Comparison of ENCODE assay signal across 20 cellular contexts in the genomic region with DNA sequence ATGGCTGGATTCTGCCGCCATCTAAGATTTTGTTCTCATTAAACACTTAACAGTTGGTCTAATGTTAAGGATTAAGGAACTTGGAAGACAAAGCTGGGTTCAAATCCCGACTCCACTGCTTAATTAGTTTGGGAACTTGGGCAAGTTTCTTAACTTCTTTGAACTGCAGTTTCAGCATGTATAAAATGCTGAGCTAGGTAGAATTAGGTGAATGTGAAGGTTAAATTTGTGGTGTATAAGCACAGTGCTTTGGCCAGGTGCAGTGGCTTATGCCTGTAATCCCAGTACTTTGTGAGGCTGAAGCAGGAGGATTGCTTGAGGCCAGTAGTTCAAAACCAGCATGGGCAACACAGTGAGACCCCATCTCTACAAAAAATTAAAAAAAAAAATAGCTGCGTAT.
DNase-seq lines count a peak whose midpoint lies in the region; ATAC-seq, FAIRE-seq and TF ChIP-seq lines count a peak whose summit lies in the region.
"Had no signal": no experiment of that assay in that cellular context is flagged by ENCODE, and none has a peak within 500 bp of the region (broad histone marks: within the 10 kb centered on the region; RNA-seq: fewer than 3 reads in every experiment).

No MANE protein-coding gene starts in this region.

- H3K9me3 ChIP-seq in A549 (no peaks in the 10 kb centered on the region), IMR-90 (ENCODE audit: control insufficient read depth, insufficient read depth, low read length) (no peaks in the 10 kb centered on the region), K562 (replicated peaks; ENCODE audit: control insufficient read depth, insufficient read depth, low read depth, low read length) (no peaks in the 10 kb centered on the region), gastrocnemius medialis (no peaks in the 10 kb centered on the region)
- H3K9me3 ChIP-seq: BE2C had no signal

- no peak for TF ChIP-seq POLR2A in A549 (IDR thresholded peaks at IDR 0.05; ENCODE audit: low read length)
- TF ChIP-seq POLR2A in IMR-90 (IDR thresholded peaks at IDR 0.05; ENCODE audit: low read depth, low read length) = no peak
- TF ChIP-seq POLR2A in K562 (conservative IDR thresholded peaks at IDR 0.05) = no peak
- TF ChIP-seq POLR2A in gastrocnemius medialis (IDR thresholded peaks at IDR 0.05) = no peak

- dilution Hi-C loops in IMR-90 (cut with HindIII; ENCODE audit: low sequenced_read_pairs, unreplicated experiment) = no loop called here

- H3K14ac ChIP-seq in IMR-90 (replicated peaks; ENCODE audit: low read depth, low read length) = no peak overlapping the region

- H3K27ac ChIP-seq in A549 (no peak overlapping the region), IMR-90 (ENCODE audit: insufficient read depth, low read length) (no peak overlapping the region), K562 (ENCODE audit: extremely low read depth, low read depth, low read length) (no peak overlapping the region), gastrocnemius medialis (peak overlapping the region; percentile 77 to 93 (median 85))
- H3K27ac ChIP-seq: C4-2B had no signal

- no peak overlapping the region for H3K23ac ChIP-seq in IMR-90 (ENCODE audit: low read depth, low read length)

- H2BK5ac ChIP-seq in IMR-90 (ENCODE audit: low read depth, low read length, poor library complexity, severe bottlenecking) = no peak overlapping the region

- TF ChIP-seq CTCF in A549 (IDR thresholded peaks at IDR 0.05) = no peak
- no peak for TF ChIP-seq CTCF in IMR-90 (conservative IDR thresholded peaks at IDR 0.05; ENCODE audit: low read depth, low read length)
- TF ChIP-seq CTCF in K562 (IDR thresholded peaks at IDR 0.05 in 2 of 3, conservative IDR thresholded peaks at IDR 0.05 in 1 of 3; ENCODE audit: insufficient read depth in 2 of 3, low read depth in 1 of 3, low read length in 3 of 3) = no peak
- no peak for TF ChIP-seq CTCF in gastrocnemius medialis (IDR thresholded peaks at IDR 0.05 in 4 of 5, conservative IDR thresholded peaks at IDR 0.05 in 1 of 5)
- TF ChIP-seq CTCF in GM13977 (IDR thresholded peaks at IDR 0.05; ENCODE audit: extremely low read depth, insufficient read depth, missing control alignments) = no peak

- H3K79me2 ChIP-seq in K562 (ENCODE audit: control insufficient read depth, insufficient read depth, low read length) = peaks cover 47% of the 10 kb centered on the region; the same call in 2 of the 3 replicates

- H3K18ac ChIP-seq in IMR-90 (ENCODE audit: low read depth, low read length) = no peak overlapping the region

- BruUV-seq in IMR-90 (replicated peaks; lab: Mats Ljungman, UMichigan) (no TSS peak), K562 (replicated peaks; lab: Mats Ljungman, UMichigan) (no TSS peak)

- H4K20me1 ChIP-seq in IMR-90 (ENCODE audit: insufficient read depth, low read length) (peaks cover 79% of the 10 kb centered on the region), K562 (replicated peaks; ENCODE audit: control insufficient read depth, insufficient read depth, low read length) (no peaks in the 10 kb centered on the region)

- H4K8ac ChIP-seq in IMR-90 (ENCODE audit: low read depth in 2 of 2, low read length in 2 of 2) = no peak overlapping the region

- no peak overlapping the region for H3K4ac ChIP-seq in IMR-90 (ENCODE audit: low read depth, low read length)

- H3K9me1 ChIP-seq in IMR-90 (ENCODE audit: insufficient read depth, low read length) (peaks cover 26% of the 10 kb centered on the region), K562 (ENCODE audit: control insufficient read depth, insufficient read depth, low read length) (no peaks in the 10 kb centered on the region)

- no peak for FAIRE-seq in A549 (lab: Jason Lieb, UNC)
- FAIRE-seq in K562 (lab: Jason Lieb, UNC) = no peak
- FAIRE-seq: A204.1, G401.6, GM12891, H1, HTR-8/SVneo had no signal

- H3K4me2 ChIP-seq in A549 = no peak overlapping the region
- H3K4me2 ChIP-seq in IMR-90 (ENCODE audit: low read depth, low read length) = no peak overlapping the region
- H3K4me2 ChIP-seq in K562 (ENCODE audit: insufficient read depth, low read length) = no peak overlapping the region

- H3K9ac ChIP-seq in IMR-90 (ENCODE audit: low read depth, low read length) = no peak overlapping the region
- H3K9ac ChIP-seq in K562 (ENCODE audit: insufficient read depth in 1 of 2, low read depth in 2 of 2, low read length in 2 of 2) = no peak overlapping the region

- H3K36me3 ChIP-seq in IMR-90 (ENCODE audit: control insufficient read depth, insufficient read depth, low read length) (peaks cover 1% of the 10 kb centered on the region; the same call in 1 of the 2 replicates), K562 (ENCODE audit: control insufficient read depth, insufficient read depth, low read length) (no peaks in the 10 kb centered on the region), gastrocnemius medialis (no peaks in the 10 kb centered on the region)
- H3K36me3 ChIP-seq: BE2C, HAP-1 had no signal

- no peak overlapping the region for H2AK5ac ChIP-seq in IMR-90 (ENCODE audit: low read depth, low read length)

- H2BK20ac ChIP-seq in IMR-90 (ENCODE audit: low read depth, low read length) = no peak overlapping the region

- H4K91ac ChIP-seq in IMR-90 (ENCODE audit: insufficient read depth, low read depth, low read length) = no peak overlapping the region

- TF ChIP-seq RAD21 in A549 (conservative IDR thresholded peaks at IDR 0.05 in 1 of 2, IDR thresholded peaks at IDR 0.05 in 1 of 2) (no peak), IMR-90 (IDR thresholded peaks at IDR 0.05; ENCODE audit: low read length) (no peak), K562 (CRISPR knock-in tag; conservative IDR thresholded peaks at IDR 0.05 in 1 of 2, IDR thresholded peaks at IDR 0.05 in 1 of 2) (no peak)

- H3K27me3 ChIP-seq in IMR-90 (ENCODE audit: control insufficient read depth, insufficient read depth, low read length) (no peaks in the 10 kb centered on the region), K562 (ENCODE audit: control insufficient read depth in 2 of 2, insufficient read depth in 2 of 2, low read length in 2 of 2) (no peaks in the 10 kb centered on the region), gastrocnemius medialis (no peaks in the 10 kb centered on the region)
- H3K27me3 ChIP-seq: BE2C had no signal

- no peak overlapping the region for H4K5ac ChIP-seq in IMR-90 (ENCODE audit: low read depth, low read length)

- H3K4me1 ChIP-seq in A549 (peaks cover 57% of the 10 kb centered on the region), IMR-90 (ENCODE audit: control insufficient read depth, insufficient read depth, low read length) (peaks cover 16% of the 10 kb centered on the region), K562 (replicated peaks in 1 of 2; ENCODE audit: control insufficient read depth in 2 of 2, insufficient read depth in 2 of 2, low read length in 2 of 2) (peaks cover 22 to 54% of the 10 kb centered on the region in 2 experiments), gastrocnemius medialis (peaks cover 67 to 84% of the 10 kb centered on the region in 2 donors)

- DNase-seq in A549 (ENCODE audit: low read depth in 1 of 2, low spot score in 1 of 2) = no peak
- DNase-seq in IMR-90 = no peak
- DNase-seq in K562 (ENCODE audit: extremely low read depth in 1 of 4, low spot score in 3 of 4) = no peak
- no peak for DNase-seq in gastrocnemius medialis
- no peak for DNase-seq in NCI-H1092 (lab: John Stamatoyannopoulos, UW)
- DNase-seq in GM13977 (ENCODE audit: low spot score) = no peak
- DNase-seq: BE2C; CD4-positive, alpha-beta memory T cell; DMS153; DMS79 treated with DMSO at 0.1 percent for 48 hours; EL; HFFc6 had no signal

- WGBS in A549 (ENCODE audit: missing lambda C conversion rate) = 93% methylated on average over 3 of the region's 3 CpGs
- 80% methylated on average over 1 of the region's 3 CpGs; no CpG with 5 or more reads in 1 of the 2 experiments for WGBS in IMR-90 (ENCODE audit: extremely low coverage in 2 of 2, insufficient read length in 1 of 2), 2 experiments
- 87% methylated on average over 3 of the region's 3 CpGs for WGBS in K562 (ENCODE audit: insufficient coverage, low coverage, missing lambda C conversion rate)

- H3K4me3 ChIP-seq in A549 = no peak overlapping the region
- H3K4me3 ChIP-seq in IMR-90 (ENCODE audit: insufficient read depth, low read depth, low read length) = no peak overlapping the region
- H3K4me3 ChIP-seq in K562 = no peak overlapping the region
- no peak overlapping the region for H3K4me3 ChIP-seq in gastrocnemius medialis
- H3K4me3 ChIP-seq: HAP-1 had no signal

- in situ Hi-C loops in IMR-90 (cut with MboI; ENCODE audit: low sequenced_read_pairs) (no loop called here), K562 (cut with MboI) (no loop called here), gastrocnemius medialis (cut with MboI; ENCODE audit: low sequenced_read_pairs in 4 of 4) (no loop called here), GM13977 (cut with MboI; ENCODE audit: low pct_unique_long_range_greater_than_20kb, low sequenced_read_pairs, unreplicated experiment) (no loop called here)

- CTCF ChIA-PET in A549 (lab: Yijun Ruan, JAX) (interaction anchor here (0.8 to 1.6 kb wide), 3 partner anchors 9 to 248 kb away, joined by 3 to 7 read pairs (median 3); no protein-coding TSS in a partner anchor), IMR-90 (lab: Yijun Ruan, JAX) (no interaction called here), K562 (lab: Yijun Ruan, JAX; ENCODE audit: low intra/inter-chr PET ratio) (no interaction called here)

- no peak overlapping the region for H2BK120ac ChIP-seq in IMR-90 (ENCODE audit: low read depth, low read length)

- no peak overlapping the region for H2AK9ac ChIP-seq in IMR-90 (replicated peaks; ENCODE audit: low read depth, low read length, poor library complexity)

- intact Hi-C loops in IMR-90 (cut with micrococcal nuclease) (no loop called here), K562 (cut with micrococcal nuclease) (no loop called here), gastrocnemius medialis (cut with DNase I; ENCODE audit: low total_unique reads) (loop anchor here (5.0 kb wide), 1 partner anchor 776 kb away; no protein-coding TSS in a partner anchor)

- no peak overlapping the region for H3K56ac ChIP-seq in IMR-90 (ENCODE audit: extremely low read depth, insufficient read depth, low read length)

- no peak overlapping the region for H2BK15ac ChIP-seq in IMR-90 (ENCODE audit: low read depth, low read length)

- peaks cover 41 to 90% of the 10 kb centered on the region in 2 experiments for H3K79me1 ChIP-seq in IMR-90 (ENCODE audit: low read depth in 1 of 2, low read length in 2 of 2)

- POLR2A ChIA-PET in A549 (lab: Yijun Ruan, JAX) = no interaction called here
- POLR2A ChIA-PET in IMR-90 (lab: Charles Lee; ENCODE audit: unreplicated experiment) = no interaction called here
- POLR2A ChIA-PET in K562 (lab: Yijun Ruan, JAX) = interaction anchor here (1.8 kb wide), 1 partner anchor 9 kb away, joined by 4 read pairs; no protein-coding TSS in a partner anchor

- ATAC-seq in A549 (no peak), IMR-90 (ENCODE audit: low read depth) (no peak), K562 (no peak), gastrocnemius medialis (no peak), HG02571 (IDR thresholded peaks at IDR 0.05; ENCODE audit: unreplicated experiment) (no peak)

- TF ChIP-seq EP300 in A549 (IDR thresholded peaks at IDR 0.05) (no peak), K562 (IDR thresholded peaks at IDR 0.05; ENCODE audit: low read length) (no peak)

- H2AFZ ChIP-seq in IMR-90 (replicated peaks; ENCODE audit: low read length, poor library complexity) (no peak overlapping the region), K562 (ENCODE audit: low read depth, low read length) (no peak overlapping the region)

TF ChIP-seq in IMR-90, 13 proteins besides CTCF, POLR2A, EP300 and RAD21 (continues in another document):
- TF ChIP-seq MAFK (IDR thresholded peaks at IDR 0.05; ENCODE audit: low read depth, low read length) = peak; percentile 86

Comparison
In these comparisons a context has a peak if more than half of its experiments do, and no peak if none do; other contexts are left out.
1. H3K27ac ChIP-seq: peak in gastrocnemius medialis (4 of 4); none in A549 (0 of 2), IMR-90 (single experiment) and K562 (single experiment).